Comparison of ENCODE assay signal across 13 cellular contexts in genomic region chr2:45743531-45744391, GRCh38.
DNase-seq lines count a peak whose midpoint lies in the region; ATAC-seq, FAIRE-seq and TF ChIP-seq lines count a peak whose summit lies in the region.
"Had no signal": no experiment of that assay in that cellular context is flagged by ENCODE, and none has a peak within 500 bp of the region (broad histone marks: within the 10 kb centered on the region; RNA-seq: fewer than 3 reads in every experiment).

No MANE protein-coding gene starts in this region.

- no peak overlapping the region for H3K4me3 ChIP-seq in brain microvascular endothelial cell (ENCODE audit: low read depth, low read length)
- H3K4me3 ChIP-seq in kidney (ENCODE audit: low read length in 2 of 2), result no peak overlapping the region
- no peak overlapping the region for H3K4me3 ChIP-seq in stomach

- H3K27ac ChIP-seq in brain microvascular endothelial cell (no peak overlapping the region), kidney (ENCODE audit: low read depth in 2 of 2, low read length in 2 of 2) (peak overlapping the region; percentile 7 to 50), stomach (peak overlapping the region; percentile 6 to 59 (median 43))

- DNase-seq in GM04504 (ENCODE audit: low read depth) (peak; percentile 70), brain microvascular endothelial cell (peak; percentile 11), kidney (no peak), stomach (no peak), SKM-1 treated with dmso at 0.1 percent for 144 hours (lab: John Stamatoyannopoulos, UW; ENCODE audit: unreplicated experiment) (no peak), cerebellar cortex (ENCODE audit: low spot score) (no peak), AML-193 (lab: John Stamatoyannopoulos, UW) (no peak)
- DNase-seq: activated CD8-positive, alpha-beta memory T cell treated with anti-CD3 and anti-CD28 coated beads, Interleukin-2, amount 10 ng/mL, durations not matched to agents 7 days and 5 days; Caco-2; naive thymus-derived CD8-positive, alpha-beta T cell; NK-92 treated with Interleukin-12 subunit alpha and Interleukin-12 subunit beta, amount 100 ng/mL, for 24 hours; stimulated activated CD4-positive, alpha-beta T cell treated with anti-CD3 and anti-CD28 coated beads, Interleukin-1b, Interleukin-23, amount 100 ng/mL, for 48 hours had no signal

- TF ChIP-seq POLR2A in stomach (IDR thresholded peaks at IDR 0.05), result no peak

- TF ChIP-seq CTCF in brain microvascular endothelial cell (IDR thresholded peaks at IDR 0.05; ENCODE audit: low read depth, low read length, missing control alignments) (no peak), kidney (IDR thresholded peaks at IDR 0.05; ENCODE audit: borderline replicate concordance, extremely low read depth, insufficient read depth) (no peak), stomach (IDR thresholded peaks at IDR 0.05) (no peak)

- H3K9ac ChIP-seq in kidney (ENCODE audit: low read length in 2 of 2), result no peak overlapping the region

- no peak for ATAC-seq in HG03135 (IDR thresholded peaks at IDR 0.05; ENCODE audit: unreplicated experiment)
- ATAC-seq: activated CD8-positive, alpha-beta memory T cell treated with anti-CD3 and anti-CD28 coated beads, Interleukin-2, amount 10 ng/mL, durations not matched to agents 7 days and 5 days; naive thymus-derived CD8-positive, alpha-beta T cell had no signal

- no peak for FAIRE-seq in kidney (lab: Jason Lieb, UNC)

- WGBS in stomach, 5 donors, result 58 to 67% (median 63%) methylated on average over 12 of the region's 12 CpGs

- H3K9me3 ChIP-seq in kidney (ENCODE audit: control insufficient read depth in 1 of 2, low read length in 2 of 2), result peaks cover 0 to 6% of the 10 kb centered on the region in 2 donors
- peaks cover 0 to 7% (median 0%) of the 10 kb centered on the region in 4 donors for H3K9me3 ChIP-seq in stomach

- in situ Hi-C loops in brain microvascular endothelial cell (cut with HindIII; ENCODE audit: low pct_ligation_motif_present, low sequenced_read_pairs), result no loop called here

- intact Hi-C loops in kidney (cut with DNase I) (no loop called here), stomach (cut with DNase I; ENCODE audit: low total_unique reads) (no loop called here)

- H3K27me3 ChIP-seq in brain microvascular endothelial cell (replicated peaks) (no peaks in the 10 kb centered on the region), stomach (no peaks in the 10 kb centered on the region)

- no peaks in the 10 kb centered on the region for H3K36me3 ChIP-seq in brain microvascular endothelial cell (replicated peaks)
- no peaks in the 10 kb centered on the region for H3K36me3 ChIP-seq in kidney (ENCODE audit: control insufficient read depth in 1 of 2, insufficient read depth in 2 of 2, low read length in 2 of 2)
- H3K36me3 ChIP-seq in stomach, result no peaks in the 10 kb centered on the region

- H3K4me1 ChIP-seq in kidney (ENCODE audit: control insufficient read depth in 1 of 2, insufficient read depth in 1 of 2, low read depth in 1 of 2, low read length in 2 of 2) (peaks cover 3 to 4% of the 10 kb centered on the region in 2 donors), stomach (peaks cover 13 to 50% (median 16%) of the 10 kb centered on the region in 4 donors)
- H3K4me1 ChIP-seq: Caco-2 had no signal

- TF ChIP-seq EP300 in stomach (IDR thresholded peaks at IDR 0.05), result no peak

Comparison
In these comparisons a context has a peak if more than half of its experiments do, and no peak if none do; other contexts are left out.
1. DNase-seq: peak in GM04504 (single experiment) and brain microvascular endothelial cell (single experiment); none in kidney (single experiment), stomach (single experiment), SKM-1 treated with dmso at 0.1 percent for 144 hours (single experiment), cerebellar cortex (single experiment) and AML-193 (0 of 2).